In the genomic region with DNA sequence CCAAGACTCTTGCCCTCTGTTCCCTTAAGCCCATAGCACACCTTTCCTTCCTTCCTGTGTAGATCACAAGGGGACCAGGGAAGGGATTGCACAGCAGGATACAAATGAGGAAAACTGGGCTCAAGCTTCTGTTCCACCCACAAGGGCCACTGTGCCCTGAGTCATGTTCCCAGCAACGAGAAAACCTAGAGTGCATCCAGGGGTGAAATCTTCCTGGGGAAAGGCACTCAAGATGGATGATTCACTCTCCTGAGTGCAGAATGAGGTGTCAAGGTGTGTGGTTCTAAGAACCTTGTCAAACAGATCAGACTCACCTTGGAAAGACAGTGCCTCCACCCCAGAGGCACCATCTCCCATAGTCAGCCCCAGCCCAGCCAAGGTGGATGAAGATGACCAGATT, we compare ENCODE assay signal across 15 cellular contexts. TPM values are rescaled to one million over a fixed set of nuclear protein-coding genes. Genes with fewer than 3 reads are reported as not detected.
DNase-seq lines count a peak whose midpoint lies in the region; ATAC-seq, FAIRE-seq and TF ChIP-seq lines count a peak whose summit lies in the region.
"Had no signal": no experiment of that assay in that cellular context is flagged by ENCODE, and none has a peak within 500 bp of the region (broad histone marks: within the 10 kb centered on the region; RNA-seq: fewer than 3 reads in every experiment).

No MANE protein-coding gene starts in this region.

- intact Hi-C loops in IMR-90 (cut with micrococcal nuclease), result no loop called here
- intact Hi-C loops in mammary epithelial cell (cut with micrococcal nuclease), result loop anchor here (2.0 kb wide), 1 partner anchor 68 kb away; no protein-coding TSS in a partner anchor

- H3K27ac ChIP-seq in IMR-90 (ENCODE audit: insufficient read depth, low read length) (no peak overlapping the region), mammary epithelial cell (ENCODE audit: insufficient read depth, low read depth, low read length) (peak overlapping the region; percentile 48)
- H3K27ac ChIP-seq: esophagus muscularis mucosa, uterus had no signal

- POLR2A ChIA-PET in IMR-90 (lab: Charles Lee; ENCODE audit: unreplicated experiment), result no interaction called here

- BruUV-seq in IMR-90 (replicated peaks; lab: Mats Ljungman, UMichigan) (no TSS peak), mammary epithelial cell (replicated peaks; lab: Mats Ljungman, UMichigan) (no TSS peak)

- H3K4me3 ChIP-seq in AG10803 (ENCODE audit: low read length), result no peak overlapping the region
- no peak overlapping the region for H3K4me3 ChIP-seq in IMR-90 (ENCODE audit: insufficient read depth, low read depth, low read length)
- H3K4me3 ChIP-seq in mammary epithelial cell (replicated peaks in 1 of 3; ENCODE audit: insufficient read depth in 1 of 3, low read depth in 2 of 3, low read length in 3 of 3), result no peak overlapping the region
- H3K4me3 ChIP-seq: esophagus muscularis mucosa, uterus had no signal

- in situ Hi-C loops in IMR-90 (cut with MboI; ENCODE audit: low sequenced_read_pairs), result no loop called here
- in situ Hi-C loops in mammary epithelial cell (cut with MboI; ENCODE audit: low sequenced_read_pairs in 2 of 2), result no loop called here

- peak overlapping the region; percentile 41; the same call in 1 of the 2 replicates for H2BK20ac ChIP-seq in IMR-90 (ENCODE audit: low read depth, low read length)

- no peak for FAIRE-seq in HTR-8/SVneo (lab: Jason Lieb, UNC)

- TF ChIP-seq RAD21 in IMR-90 (IDR thresholded peaks at IDR 0.05; ENCODE audit: low read length), result no peak

- H3K56ac ChIP-seq in IMR-90 (ENCODE audit: extremely low read depth, insufficient read depth, low read length), result no peak overlapping the region

- no peak overlapping the region for H2AK5ac ChIP-seq in IMR-90 (ENCODE audit: low read depth, low read length)

- no peak overlapping the region for H3K23ac ChIP-seq in IMR-90 (ENCODE audit: low read depth, low read length)

- no peak overlapping the region; the same call in 1 of the 2 replicates for H3K14ac ChIP-seq in IMR-90 (replicated peaks; ENCODE audit: low read depth, low read length)

- H4K20me1 ChIP-seq in IMR-90 (ENCODE audit: insufficient read depth, low read length) (no peaks in the 10 kb centered on the region), mammary epithelial cell (ENCODE audit: insufficient read depth, low read length) (no peaks in the 10 kb centered on the region)

- no peaks in the 10 kb centered on the region for H3K9me1 ChIP-seq in IMR-90 (ENCODE audit: insufficient read depth, low read length)

- H2AFZ ChIP-seq in IMR-90 (replicated peaks; ENCODE audit: low read length, poor library complexity) (peak overlapping the region; percentile 9), mammary epithelial cell (ENCODE audit: low read depth, low read length) (peak overlapping the region; percentile 71)

- TF ChIP-seq POLR2A in IMR-90 (IDR thresholded peaks at IDR 0.05; ENCODE audit: low read depth, low read length), result no peak

- no peak overlapping the region for H3K4me2 ChIP-seq in IMR-90 (ENCODE audit: low read depth, low read length)
- peak overlapping the region; percentile 45 for H3K4me2 ChIP-seq in mammary epithelial cell (ENCODE audit: insufficient read depth, low read depth, low read length)

- H3K36me3 ChIP-seq in IMR-90 (ENCODE audit: control insufficient read depth, insufficient read depth, low read length) (no peaks in the 10 kb centered on the region), mammary epithelial cell (ENCODE audit: insufficient read depth, low read length) (no peaks in the 10 kb centered on the region)
- H3K36me3 ChIP-seq: BE2C, esophagus muscularis mucosa, uterus had no signal

- H2AK9ac ChIP-seq in IMR-90 (replicated peaks; ENCODE audit: low read depth, low read length, poor library complexity), result peak overlapping the region; percentile 80

- ATAC-seq in IMR-90 (ENCODE audit: low read depth), result peak; percentile 62
- ATAC-seq: left colon had no signal

- no peak overlapping the region for H3K18ac ChIP-seq in IMR-90 (ENCODE audit: low read depth, low read length)

- H3K9ac ChIP-seq in IMR-90 (ENCODE audit: low read depth, low read length) (no peak overlapping the region), mammary epithelial cell (ENCODE audit: insufficient read depth, low read length) (no peak overlapping the region)

- peak overlapping the region; percentile 84; the same call in 1 of the 3 replicates for H2BK15ac ChIP-seq in IMR-90 (ENCODE audit: low read depth, low read length)

- H3K79me2 ChIP-seq in mammary epithelial cell (ENCODE audit: insufficient read depth, low read length), result no peaks in the 10 kb centered on the region

- H3K27me3 ChIP-seq in IMR-90 (ENCODE audit: control insufficient read depth, insufficient read depth, low read length), result no peaks in the 10 kb centered on the region
- H3K27me3 ChIP-seq in mammary epithelial cell (ENCODE audit: insufficient read depth, low read length), result no peaks in the 10 kb centered on the region
- H3K27me3 ChIP-seq: BE2C, uterus had no signal

- CTCF ChIA-PET in IMR-90 (lab: Yijun Ruan, JAX), result no interaction called here
- CTCF ChIA-PET in mammary epithelial cell (lab: Charles Lee; ENCODE audit: low non-redundant PET), result no interaction called here

- H4K91ac ChIP-seq in IMR-90 (ENCODE audit: insufficient read depth, low read depth, low read length), result peak overlapping the region; percentile 68; the same call in 1 of the 2 replicates

- H3K9me3 ChIP-seq in IMR-90 (ENCODE audit: control insufficient read depth, insufficient read depth, low read length), result no peaks in the 10 kb centered on the region; the same call in 1 of the 2 replicates
- H3K9me3 ChIP-seq in mammary epithelial cell (replicated peaks; ENCODE audit: insufficient read depth, low read length), result no peaks in the 10 kb centered on the region
- H3K9me3 ChIP-seq: BE2C, esophagus muscularis mucosa, uterus had no signal

- H3K79me1 ChIP-seq in IMR-90 (ENCODE audit: low read depth in 1 of 2, low read length in 2 of 2), result no peaks in the 10 kb centered on the region

- no peak overlapping the region for H4K5ac ChIP-seq in IMR-90 (ENCODE audit: low read depth, low read length)

- H4K8ac ChIP-seq in IMR-90 (ENCODE audit: low read depth in 2 of 2, low read length in 2 of 2), result peak overlapping the region in 1 of 2 experiments; percentile 74; a peak in 1 of 4 replicates

- dilution Hi-C loops in IMR-90 (cut with HindIII; ENCODE audit: low sequenced_read_pairs, unreplicated experiment) (no loop called here), mammary epithelial cell (cut with HindIII; ENCODE audit: low sequenced_read_pairs) (loop anchor here (10.0 kb wide), 1 partner anchor 356 kb away; no protein-coding TSS in a partner anchor)

- WGBS in IMR-90 (ENCODE audit: extremely low coverage in 2 of 2, insufficient read length in 1 of 2), 2 experiments, result no CpG with 5 or more reads among the region's 1 CpG
- 0% methylated on average over 1 of the region's 1 CpG for WGBS in mammary epithelial cell (ENCODE audit: low coverage, missing lambda C conversion rate)

- H2BK120ac ChIP-seq in IMR-90 (ENCODE audit: low read depth, low read length), result peak overlapping the region; percentile 9; the same call in 1 of the 2 replicates

- peak overlapping the region; percentile 27 for H2BK5ac ChIP-seq in IMR-90 (ENCODE audit: low read depth, low read length, poor library complexity, severe bottlenecking)

- H3K4ac ChIP-seq in IMR-90 (ENCODE audit: low read depth, low read length), result peak overlapping the region; percentile 33; the same call in 1 of the 2 replicates

- H3K4me1 ChIP-seq in IMR-90 (ENCODE audit: control insufficient read depth, insufficient read depth, low read length) (peaks cover 3% of the 10 kb centered on the region; the same call in 1 of the 2 replicates), mammary epithelial cell (ENCODE audit: insufficient read depth, low read length) (peaks cover 12% of the 10 kb centered on the region)
- H3K4me1 ChIP-seq: BE2C, esophagus muscularis mucosa, uterus had no signal

- DNase-seq in AG10803 (ENCODE audit: low read depth), result peak; percentile 35
- peak; percentile 82 for DNase-seq in IMR-90
- peak; percentile 99 for DNase-seq in mammary epithelial cell
- DNase-seq in iris pigment epithelial cell (ENCODE audit: low read depth), result peak; percentile 84
- no peak for DNase-seq in HTR-8/SVneo (ENCODE audit: insufficient read length, low spot score)
- no peak for DNase-seq in NCI-H82 treated with DMSO at 0.1 percent for 48 hours (lab: John Stamatoyannopoulos, UW; ENCODE audit: unreplicated experiment)
- no peak for DNase-seq in GM19240 (ENCODE audit: insufficient read length, low spot score)
- DNase-seq in cerebellar nuclear complex (lab: John Stamatoyannopoulos, UW), result no peak
- DNase-seq: activated CD8-positive, alpha-beta memory T cell treated with anti-CD3 and anti-CD28 coated beads, Interleukin-2, amount 50 U/mL, for 4 hours; aorta; BE2C; left colon; stimulated activated CD8-positive, alpha-beta memory T cell treated with anti-CD3 and anti-CD28 coated beads, Interleukin-4, amount 100 ng/mL, for 48 hours; uterus had no signal

- TF ChIP-seq CTCF in AG10803 (conservative IDR thresholded peaks at IDR 0.05; ENCODE audit: low read length) (no peak), IMR-90 (conservative IDR thresholded peaks at IDR 0.05; ENCODE audit: low read depth, low read length) (no peak), mammary epithelial cell (conservative IDR thresholded peaks at IDR 0.05 in 1 of 2, IDR thresholded peaks at IDR 0.05 in 1 of 2; ENCODE audit: extremely low read depth in 1 of 2, insufficient read depth in 1 of 2, low read depth in 1 of 2, low read length in 2 of 2) (no peak)

TF ChIP-seq in IMR-90, 13 proteins besides CTCF, POLR2A, EP300 and RAD21:
- TF ChIP-seq CEBPB (IDR thresholded peaks at IDR 0.05; ENCODE audit: low read depth, low read length) (peak; percentile 8; the same call in 1 of the 2 replicates), RFX5 (IDR thresholded peaks at IDR 0.05; ENCODE audit: low read depth, low read length) (no peak)
TF ChIP-seq in IMR-90: peak in this region for 1.

RNA-seq across cellular contexts. Expression of a gene that starts 40.7 kb away (rescaled TPM):
- total RNA-seq in IMR-90 (2012; rRNA removed) (14.4 and 17.6 TPM in 2 replicates), mammary epithelial cell (10 to 100 TPM; 12.3 to 21.9 TPM)
- polyA plus RNA-seq in IMR-90 (2012; rRNA removed) (7.9 and 9.1 TPM in 2 replicates), mammary epithelial cell (13.5 TPM)
- polyA plus RNA-seq in IMR-90 (2012; cell fraction: cytosol; rRNA removed), result 2.1 and 2.5 TPM in 2 replicates
- polyA plus RNA-seq in IMR-90 (2012; cell fraction: nucleus; rRNA removed; ENCODE audit: low replicate concordance), result 4.8 and 20.3 TPM in 2 replicates
- polyA minus RNA-seq in mammary epithelial cell, result 28.6 TPM

RNA-seq across cellular contexts. Expression of a gene that starts 47.3 kb away (rescaled TPM):
- under 0.01 and 0.18 TPM in 2 replicates for total RNA-seq in IMR-90 (2012; rRNA removed)
- polyA plus RNA-seq in IMR-90 (2012; rRNA removed), result 0.17 and 0.30 TPM in 2 replicates
- polyA plus RNA-seq in IMR-90 (2012; cell fraction: cytosol; rRNA removed), result 0.09 and 0.11 TPM in 2 replicates
- polyA plus RNA-seq in IMR-90 (2012; cell fraction: nucleus; rRNA removed; ENCODE audit: low replicate concordance), result 0.06 and 0.16 TPM in 2 replicates
- total RNA-seq in mammary epithelial cell, result 10 to 100 TPM in 1 of 2 donors, 1 to 10 TPM in 1; 1.8 to 10.9 TPM
- 38.1 TPM for polyA plus RNA-seq in mammary epithelial cell
- 25.8 TPM for polyA minus RNA-seq in mammary epithelial cell

Comparison
In these comparisons a context has a peak if more than half of its experiments do, and no peak if none do; other contexts are left out.
1. DNase-seq: peak in AG10803 (single experiment), IMR-90 (single experiment), mammary epithelial cell (single experiment) and iris pigment epithelial cell (single experiment); none in HTR-8/SVneo (single experiment), NCI-H82 treated with DMSO at 0.1 percent for 48 hours (single experiment), GM19240 (single experiment) and cerebellar nuclear complex (0 of 2).